In the genomic region with DNA sequence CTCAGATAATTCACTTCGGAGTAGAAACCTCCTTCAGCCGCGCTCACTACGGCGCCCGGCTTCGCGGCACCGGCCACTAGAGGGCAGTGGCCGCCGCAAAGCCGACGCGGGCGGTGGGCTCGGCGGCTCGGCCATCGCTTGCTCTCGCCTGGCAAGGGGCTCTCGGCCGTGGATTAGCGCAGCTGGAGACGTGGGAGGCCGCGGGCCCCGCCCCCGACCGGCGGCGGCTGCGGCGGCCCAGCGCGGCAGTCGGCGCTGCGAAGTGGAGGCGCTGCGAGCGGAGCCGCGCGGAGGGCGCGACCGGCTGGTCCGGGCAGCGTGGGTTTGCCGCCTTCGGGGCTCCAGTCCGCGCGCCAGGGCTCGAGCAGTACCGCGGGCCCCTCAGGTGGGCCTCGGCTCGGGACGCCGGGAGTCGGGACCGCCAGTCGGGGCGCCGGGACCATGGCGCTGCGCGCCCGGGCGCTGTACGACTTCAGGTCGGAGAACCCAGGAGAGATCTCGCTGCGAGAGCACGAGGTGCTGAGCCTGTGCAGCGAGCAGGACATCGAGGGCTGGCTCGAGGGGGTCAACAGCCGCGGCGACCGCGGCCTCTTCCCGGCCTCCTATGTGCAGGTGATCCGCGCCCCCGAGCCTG, we compare ENCODE assay signal across 1 cellular context.
TF ChIP-seq lines count a peak whose summit lies in the region.

Gene SNX18 (plus strand): TSS at position 248 of the 634 bp plus-strand sequence. CDS start 194 bp downstream, at position 442.

TF ChIP-seq in K562, 482 proteins besides CTCF, POLR2A, EP300 and RAD21 (continued from another document and continues in another):
- TF ChIP-seq, protein P1, sequence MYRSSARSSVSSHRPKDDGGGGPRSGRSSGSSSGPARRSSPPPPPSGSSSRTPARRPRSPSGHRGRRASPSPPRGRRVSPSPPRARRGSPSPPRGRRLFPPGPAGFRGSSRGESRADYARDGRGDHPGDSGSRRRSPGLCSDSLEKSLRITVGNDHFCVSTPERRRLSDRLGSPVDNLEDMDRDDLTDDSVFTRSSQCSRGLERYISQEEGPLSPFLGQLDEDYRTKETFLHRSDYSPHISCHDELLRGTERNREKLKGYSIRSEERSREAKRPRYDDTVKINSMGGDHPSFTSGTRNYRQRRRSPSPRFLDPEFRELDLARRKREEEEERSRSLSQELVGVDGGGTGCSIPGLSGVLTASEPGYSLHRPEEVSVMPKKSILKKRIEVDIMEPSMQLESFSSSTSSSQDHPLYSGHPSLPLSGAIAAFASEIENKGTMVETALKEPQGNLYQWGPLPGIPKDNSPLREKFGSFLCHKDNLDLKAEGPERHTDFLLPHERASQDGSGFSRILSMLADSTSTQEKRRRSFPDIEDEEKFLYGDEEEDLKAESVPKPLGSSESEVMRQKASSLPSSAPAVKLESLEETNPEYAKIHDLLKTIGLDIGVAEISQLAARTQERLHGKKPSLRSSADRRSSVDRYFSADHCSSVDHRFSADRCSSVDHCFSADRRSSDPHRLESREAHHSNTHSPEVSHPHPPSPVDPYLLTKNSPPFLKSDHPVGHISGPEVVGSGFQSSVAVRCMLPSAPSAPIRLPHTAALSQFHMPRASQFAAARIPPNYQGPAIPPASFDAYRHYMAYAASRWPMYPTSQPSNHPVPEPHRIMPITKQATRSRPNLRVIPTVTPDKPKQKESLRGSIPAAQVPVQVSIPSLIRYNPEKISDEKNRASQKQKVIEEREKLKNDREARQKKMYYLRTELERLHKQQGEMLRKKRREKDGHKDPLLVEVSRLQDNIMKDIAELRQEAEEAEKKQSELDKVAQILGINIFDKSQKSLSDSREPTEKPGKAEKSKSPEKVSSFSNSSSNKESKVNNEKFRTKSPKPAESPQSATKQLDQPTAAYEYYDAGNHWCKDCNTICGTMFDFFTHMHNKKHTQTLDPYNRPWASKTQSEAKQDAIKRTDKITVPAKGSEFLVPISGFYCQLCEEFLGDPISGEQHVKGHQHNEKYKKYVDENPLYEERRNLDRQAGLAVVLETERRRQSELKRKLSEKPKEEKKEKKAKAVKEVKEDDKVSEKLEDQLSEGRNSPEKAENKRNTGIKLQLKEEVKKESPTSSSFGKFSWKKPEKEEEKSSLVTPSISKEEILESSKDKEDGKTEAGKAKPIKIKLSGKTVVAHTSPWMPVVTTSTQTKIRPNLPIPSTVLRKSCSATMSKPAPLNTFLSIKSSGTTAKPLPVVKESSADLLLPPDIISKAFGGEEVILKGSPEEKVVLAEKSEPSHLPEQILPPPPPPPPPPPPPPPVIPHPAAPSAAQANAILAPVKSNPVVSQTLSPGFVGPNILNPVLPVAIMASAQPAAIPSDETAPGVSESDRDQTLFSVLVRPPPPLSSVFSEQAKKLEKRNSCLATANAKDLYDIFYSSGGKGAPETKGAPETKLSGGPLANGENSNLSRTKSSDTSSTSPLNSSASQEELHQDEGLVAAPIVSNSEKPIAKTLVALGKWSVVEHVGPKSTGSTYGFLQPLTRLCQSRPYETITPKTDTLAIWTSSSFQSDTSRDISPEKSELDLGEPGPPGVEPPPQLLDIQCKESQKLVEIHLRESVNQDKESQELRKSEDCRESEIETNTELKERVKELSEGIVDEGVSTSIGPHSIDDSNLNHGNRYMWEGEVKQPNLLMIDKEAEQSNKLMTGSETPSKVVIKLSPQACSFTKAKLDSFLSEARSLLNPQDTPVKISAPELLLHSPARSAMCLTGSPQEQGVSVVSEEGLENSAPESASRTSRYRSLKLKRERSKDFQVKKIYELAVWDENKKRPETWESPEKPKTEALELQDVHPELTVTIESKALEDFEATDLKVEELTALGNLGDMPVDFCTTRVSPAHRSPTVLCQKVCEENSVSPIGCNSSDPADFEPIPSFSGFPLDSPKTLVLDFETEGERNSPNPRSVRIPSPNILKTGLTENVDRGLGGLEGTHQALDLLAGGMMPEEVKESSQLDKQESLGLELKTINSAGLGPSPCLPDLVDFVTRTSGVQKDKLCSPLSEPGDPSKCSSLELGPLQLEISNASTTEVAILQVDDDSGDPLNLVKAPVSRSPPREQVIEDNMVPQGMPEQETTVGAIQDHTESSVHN (IDR thresholded peaks at IDR 0.05; ENCODE audit: borderline replicate concordance in 1 of 2, low read depth in 1 of 2), result no peak
- no peak for TF ChIP-seq ZNF277 (CRISPR knock-in tag; IDR thresholded peaks at IDR 0.05; ENCODE audit: borderline replicate concordance)
- peak; percentile 93 for TF ChIP-seq STAG1 (CRISPR knock-in tag; IDR thresholded peaks at IDR 0.05; ENCODE audit: borderline replicate concordance)
- TF ChIP-seq MTA1 (IDR thresholded peaks at IDR 0.05; ENCODE audit: borderline replicate concordance), result no peak
- TF ChIP-seq FOXA1 (IDR thresholded peaks at IDR 0.05; ENCODE audit: borderline replicate concordance), result no peak
- peak; percentile 88 for TF ChIP-seq RBBP5 (IDR thresholded peaks at IDR 0.05; ENCODE audit: borderline replicate concordance, insufficient read depth, low read length, poor library complexity, severe bottlenecking)
- TF ChIP-seq ZKSCAN8 (CRISPR knock-in tag; IDR thresholded peaks at IDR 0.05), result no peak
- TF ChIP-seq PRPF4 (IDR thresholded peaks at IDR 0.05; ENCODE audit: insufficient read depth, low read depth, low read length, poor library complexity, severe bottlenecking), result no peak
- TF ChIP-seq MECOM (CRISPR knock-in tag; IDR thresholded peaks at IDR 0.05), result no peak
- TF ChIP-seq LCOR (CRISPR knock-in tag; IDR thresholded peaks at IDR 0.05), result no peak
- no peak for TF ChIP-seq HSF4 (CRISPR knock-in tag; IDR thresholded peaks at IDR 0.05; ENCODE audit: borderline replicate concordance)
- 0 out of 2 replicates have a peak, but pooled peaks have one; percentile 14 for TF ChIP-seq KLF13 (tag; IDR thresholded peaks at IDR 0.05; ENCODE audit: borderline replicate concordance, low read depth)
- no peak for TF ChIP-seq RUNX1 (IDR thresholded peaks at IDR 0.05; ENCODE audit: low read depth)
- TF ChIP-seq ZNF253 (CRISPR knock-in tag; conservative IDR thresholded peaks at IDR 0.05), result no peak
- peak; percentile 96 for TF ChIP-seq HMGN3 (IDR thresholded peaks at IDR 0.05; ENCODE audit: borderline replicate concordance, extremely low read depth, insufficient read length, low read depth, low read length)
- TF ChIP-seq ZNF282 (CRISPR knock-in tag; IDR thresholded peaks at IDR 0.05), result no peak
- TF ChIP-seq, protein P2, sequence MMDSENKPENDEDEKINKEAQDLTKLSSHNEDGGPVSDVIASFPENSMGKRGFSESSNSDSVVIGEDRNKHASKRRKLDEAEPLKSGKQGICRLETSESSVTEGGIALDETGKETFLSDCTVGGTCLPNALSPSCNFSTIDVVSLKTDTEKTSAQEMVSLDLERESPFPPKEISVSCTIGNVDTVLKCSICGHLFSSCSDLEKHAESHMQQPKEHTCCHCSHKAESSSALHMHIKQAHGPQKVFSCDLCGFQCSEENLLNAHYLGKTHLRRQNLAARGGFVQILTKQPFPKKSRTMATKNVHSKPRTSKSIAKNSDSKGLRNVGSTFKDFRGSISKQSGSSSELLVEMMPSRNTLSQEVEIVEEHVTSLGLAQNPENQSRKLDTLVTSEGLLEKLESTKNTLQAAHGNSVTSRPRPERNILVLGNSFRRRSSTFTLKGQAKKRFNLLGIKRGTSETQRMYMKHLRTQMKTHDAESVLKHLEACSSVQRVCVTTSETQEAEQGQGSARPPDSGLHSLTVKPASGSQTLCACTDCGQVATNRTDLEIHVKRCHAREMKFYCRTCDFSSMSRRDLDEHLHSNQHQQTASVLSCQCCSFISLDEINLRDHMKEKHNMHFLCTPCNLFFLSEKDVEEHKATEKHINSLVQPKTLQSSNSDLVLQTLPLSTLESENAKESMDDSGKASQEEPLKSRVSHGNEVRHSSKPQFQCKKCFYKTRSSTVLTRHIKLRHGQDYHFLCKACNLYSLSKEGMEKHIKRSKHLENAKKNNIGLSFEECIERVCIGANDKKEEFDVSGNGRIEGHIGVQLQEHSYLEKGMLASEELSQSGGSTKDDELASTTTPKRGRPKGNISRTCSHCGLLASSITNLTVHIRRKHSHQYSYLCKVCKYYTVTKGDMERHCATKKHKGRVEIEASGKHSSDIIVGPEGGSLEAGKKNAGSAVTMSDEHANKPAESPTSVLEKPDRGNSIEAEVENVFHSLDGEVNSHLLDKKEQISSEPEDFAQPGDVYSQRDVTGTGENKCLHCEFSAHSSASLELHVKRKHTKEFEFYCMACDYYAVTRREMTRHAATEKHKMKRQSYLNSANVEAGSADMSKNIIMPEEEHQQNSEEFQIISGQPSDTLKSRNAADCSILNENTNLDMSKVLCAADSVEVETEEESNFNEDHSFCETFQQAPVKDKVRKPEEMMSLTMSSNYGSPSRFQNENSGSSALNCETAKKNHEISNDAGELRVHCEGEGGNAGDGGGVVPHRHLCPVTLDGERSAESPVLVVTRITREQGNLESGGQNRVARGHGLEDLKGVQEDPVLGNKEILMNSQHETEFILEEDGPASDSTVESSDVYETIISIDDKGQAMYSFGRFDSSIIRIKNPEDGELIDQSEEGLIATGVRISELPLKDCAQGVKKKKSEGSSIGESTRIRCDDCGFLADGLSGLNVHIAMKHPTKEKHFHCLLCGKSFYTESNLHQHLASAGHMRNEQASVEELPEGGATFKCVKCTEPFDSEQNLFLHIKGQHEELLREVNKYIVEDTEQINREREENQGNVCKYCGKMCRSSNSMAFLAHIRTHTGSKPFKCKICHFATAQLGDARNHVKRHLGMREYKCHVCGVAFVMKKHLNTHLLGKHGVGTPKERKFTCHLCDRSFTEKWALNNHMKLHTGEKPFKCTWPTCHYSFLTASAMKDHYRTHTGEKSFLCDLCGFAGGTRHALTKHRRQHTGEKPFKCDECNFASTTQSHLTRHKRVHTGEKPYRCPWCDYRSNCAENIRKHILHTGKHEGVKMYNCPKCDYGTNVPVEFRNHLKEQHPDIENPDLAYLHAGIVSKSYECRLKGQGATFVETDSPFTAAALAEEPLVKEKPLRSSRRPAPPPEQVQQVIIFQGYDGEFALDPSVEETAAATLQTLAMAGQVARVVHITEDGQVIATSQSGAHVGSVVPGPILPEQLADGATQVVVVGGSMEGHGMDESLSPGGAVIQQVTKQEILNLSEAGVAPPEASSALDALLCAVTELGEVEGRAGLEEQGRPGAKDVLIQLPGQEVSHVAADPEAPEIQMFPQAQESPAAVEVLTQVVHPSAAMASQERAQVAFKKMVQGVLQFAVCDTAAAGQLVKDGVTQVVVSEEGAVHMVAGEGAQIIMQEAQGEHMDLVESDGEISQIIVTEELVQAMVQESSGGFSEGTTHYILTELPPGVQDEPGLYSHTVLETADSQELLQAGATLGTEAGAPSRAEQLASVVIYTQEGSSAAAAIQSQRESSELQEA (IDR thresholded peaks at IDR 0.05; ENCODE audit: low read depth), result no peak
- TF ChIP-seq GABPB1 (CRISPR knock-in tag; IDR thresholded peaks at IDR 0.05), result no peak
- TF ChIP-seq SIRT6 (IDR thresholded peaks at IDR 0.05; ENCODE audit: low read depth, low read length), result no peak
- TF ChIP-seq, protein P3, sequence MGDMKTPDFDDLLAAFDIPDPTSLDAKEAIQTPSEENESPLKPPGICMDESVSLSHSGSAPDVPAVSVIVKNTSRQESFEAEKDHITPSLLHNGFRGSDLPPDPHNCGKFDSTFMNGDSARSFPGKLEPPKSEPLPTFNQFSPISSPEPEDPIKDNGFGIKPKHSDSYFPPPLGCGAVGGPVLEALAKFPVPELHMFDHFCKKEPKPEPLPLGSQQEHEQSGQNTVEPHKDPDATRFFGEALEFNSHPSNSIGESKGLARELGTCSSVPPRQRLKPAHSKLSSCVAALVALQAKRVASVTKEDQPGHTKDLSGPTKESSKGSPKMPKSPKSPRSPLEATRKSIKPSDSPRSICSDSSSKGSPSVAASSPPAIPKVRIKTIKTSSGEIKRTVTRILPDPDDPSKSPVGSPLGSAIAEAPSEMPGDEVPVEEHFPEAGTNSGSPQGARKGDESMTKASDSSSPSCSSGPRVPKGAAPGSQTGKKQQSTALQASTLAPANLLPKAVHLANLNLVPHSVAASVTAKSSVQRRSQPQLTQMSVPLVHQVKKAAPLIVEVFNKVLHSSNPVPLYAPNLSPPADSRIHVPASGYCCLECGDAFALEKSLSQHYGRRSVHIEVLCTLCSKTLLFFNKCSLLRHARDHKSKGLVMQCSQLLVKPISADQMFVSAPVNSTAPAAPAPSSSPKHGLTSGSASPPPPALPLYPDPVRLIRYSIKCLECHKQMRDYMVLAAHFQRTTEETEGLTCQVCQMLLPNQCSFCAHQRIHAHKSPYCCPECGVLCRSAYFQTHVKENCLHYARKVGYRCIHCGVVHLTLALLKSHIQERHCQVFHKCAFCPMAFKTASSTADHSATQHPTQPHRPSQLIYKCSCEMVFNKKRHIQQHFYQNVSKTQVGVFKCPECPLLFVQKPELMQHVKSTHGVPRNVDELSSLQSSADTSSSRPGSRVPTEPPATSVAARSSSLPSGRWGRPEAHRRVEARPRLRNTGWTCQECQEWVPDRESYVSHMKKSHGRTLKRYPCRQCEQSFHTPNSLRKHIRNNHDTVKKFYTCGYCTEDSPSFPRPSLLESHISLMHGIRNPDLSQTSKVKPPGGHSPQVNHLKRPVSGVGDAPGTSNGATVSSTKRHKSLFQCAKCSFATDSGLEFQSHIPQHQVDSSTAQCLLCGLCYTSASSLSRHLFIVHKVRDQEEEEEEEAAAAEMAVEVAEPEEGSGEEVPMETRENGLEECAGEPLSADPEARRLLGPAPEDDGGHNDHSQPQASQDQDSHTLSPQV (IDR thresholded peaks at IDR 0.05), result 0 out of 2 replicates have a peak, but pooled peaks have one; percentile 32
- peak; percentile 80 for TF ChIP-seq CREM (IDR thresholded peaks at IDR 0.05; ENCODE audit: low read depth)
- TF ChIP-seq THRA (IDR thresholded peaks at IDR 0.05), result no peak
- peak; percentile 76 for TF ChIP-seq GTF2E2 (tag; IDR thresholded peaks at IDR 0.05)
- TF ChIP-seq ZNF232 (CRISPR knock-in tag; IDR thresholded peaks at IDR 0.05), result no peak
- no peak for TF ChIP-seq HNRNPK (IDR thresholded peaks at IDR 0.05; ENCODE audit: low read depth, low read length, poor library complexity, severe bottlenecking)
- peak; percentile 94 for TF ChIP-seq CCNT2 (IDR thresholded peaks at IDR 0.05; ENCODE audit: borderline replicate concordance, extremely low read depth, insufficient read length, low read depth, low read length)
